1 cellular context compared by ENCODE assay signal in genomic region chr1:35588197-35588910, GRCh38.
TF ChIP-seq lines count a peak whose summit lies in the region.

No MANE protein-coding gene starts in this region.

TF ChIP-seq in K562, 482 proteins besides CTCF, POLR2A, EP300 and RAD21:
- no peak for TF ChIP-seq ZNF609 (CRISPR knock-in tag; IDR thresholded peaks at IDR 0.05; ENCODE audit: borderline replicate concordance)
- no peak for TF ChIP-seq ASH1L (IDR thresholded peaks at IDR 0.05; ENCODE audit: borderline replicate concordance, low read depth, partially characterized antibody)
- no peak for TF ChIP-seq TAF9B (IDR thresholded peaks at IDR 0.05; ENCODE audit: partially characterized antibody)
